ENCODE assay signal across 1 cellular context in the genomic region with DNA sequence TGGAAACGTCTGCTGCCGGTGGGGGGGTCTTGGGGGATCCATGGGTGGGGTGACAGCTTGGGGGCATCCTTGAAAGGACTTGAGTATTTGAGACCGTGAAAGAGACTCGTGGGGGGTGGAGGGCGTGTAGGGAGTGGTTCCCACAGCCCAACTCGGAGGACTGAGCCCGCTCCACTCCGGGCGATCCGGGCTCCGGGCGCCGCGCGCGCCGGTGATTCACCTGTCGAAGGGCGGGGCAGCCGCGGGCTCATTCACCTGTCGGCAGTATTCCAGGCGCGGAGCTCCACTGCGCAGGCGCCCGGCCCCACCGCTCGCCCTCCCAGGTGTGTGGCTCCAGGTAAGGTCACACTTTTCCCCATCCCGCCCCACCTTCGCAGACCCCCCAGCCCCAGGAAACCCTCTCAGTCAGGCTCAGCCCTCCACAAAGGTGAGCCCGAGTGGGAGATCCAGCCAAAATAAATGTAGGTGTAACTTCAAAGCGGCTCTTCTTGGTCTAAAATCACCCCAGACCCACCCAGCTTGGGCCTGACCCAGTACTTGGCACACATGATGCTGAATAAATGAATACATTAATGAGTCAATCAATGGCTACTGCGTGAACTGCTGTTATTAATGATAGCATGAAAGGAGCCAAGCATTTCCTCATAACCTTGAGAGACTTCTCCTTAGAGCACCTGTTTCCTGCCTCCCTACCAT.
TF ChIP-seq lines count a peak whose summit lies in the region.

No MANE protein-coding gene starts in this region.

TF ChIP-seq in HepG2, 621 proteins besides CTCF, POLR2A, EP300 and RAD21 (continues in another document):
- peak; percentile 15; the same call in 1 of the 2 replicates for TF ChIP-seq GABPB1 (CRISPR knock-in tag; IDR thresholded peaks at IDR 0.05)
- TF ChIP-seq MTF1 (CRISPR knock-in tag; IDR thresholded peaks at IDR 0.05): no peak
- TF ChIP-seq TIGD3 (CRISPR knock-in tag; IDR thresholded peaks at IDR 0.05; ENCODE audit: borderline replicate concordance): no peak
- TF ChIP-seq ZEB1 (IDR thresholded peaks at IDR 0.05; ENCODE audit: insufficient replicate concordance, low read depth): peak; percentile 97
- TF ChIP-seq FOXM1 (CRISPR knock-in tag; IDR thresholded peaks at IDR 0.05): no peak
- no peak for TF ChIP-seq ZNF281 (CRISPR knock-in tag; IDR thresholded peaks at IDR 0.05; ENCODE audit: borderline replicate concordance)
- TF ChIP-seq ZNF407 (CRISPR knock-in tag; IDR thresholded peaks at IDR 0.05; ENCODE audit: not compliant biosample characterization): no peak
- peak; percentile 81 for TF ChIP-seq FOSL2 (CRISPR knock-in tag; IDR thresholded peaks at IDR 0.05)
- no peak for TF ChIP-seq POLR2AphosphoS2 (IDR thresholded peaks at IDR 0.05; ENCODE audit: low read depth, low read length)
- no peak for TF ChIP-seq PRDM10 (CRISPR knock-in tag; IDR thresholded peaks at IDR 0.05; ENCODE audit: low read depth)
- TF ChIP-seq, protein P1, sequence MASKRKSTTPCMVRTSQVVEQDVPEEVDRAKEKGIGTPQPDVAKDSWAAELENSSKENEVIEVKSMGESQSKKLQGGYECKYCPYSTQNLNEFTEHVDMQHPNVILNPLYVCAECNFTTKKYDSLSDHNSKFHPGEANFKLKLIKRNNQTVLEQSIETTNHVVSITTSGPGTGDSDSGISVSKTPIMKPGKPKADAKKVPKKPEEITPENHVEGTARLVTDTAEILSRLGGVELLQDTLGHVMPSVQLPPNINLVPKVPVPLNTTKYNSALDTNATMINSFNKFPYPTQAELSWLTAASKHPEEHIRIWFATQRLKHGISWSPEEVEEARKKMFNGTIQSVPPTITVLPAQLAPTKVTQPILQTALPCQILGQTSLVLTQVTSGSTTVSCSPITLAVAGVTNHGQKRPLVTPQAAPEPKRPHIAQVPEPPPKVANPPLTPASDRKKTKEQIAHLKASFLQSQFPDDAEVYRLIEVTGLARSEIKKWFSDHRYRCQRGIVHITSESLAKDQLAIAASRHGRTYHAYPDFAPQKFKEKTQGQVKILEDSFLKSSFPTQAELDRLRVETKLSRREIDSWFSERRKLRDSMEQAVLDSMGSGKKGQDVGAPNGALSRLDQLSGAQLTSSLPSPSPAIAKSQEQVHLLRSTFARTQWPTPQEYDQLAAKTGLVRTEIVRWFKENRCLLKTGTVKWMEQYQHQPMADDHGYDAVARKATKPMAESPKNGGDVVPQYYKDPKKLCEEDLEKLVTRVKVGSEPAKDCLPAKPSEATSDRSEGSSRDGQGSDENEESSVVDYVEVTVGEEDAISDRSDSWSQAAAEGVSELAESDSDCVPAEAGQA (IDR thresholded peaks at IDR 0.05; ENCODE audit: low read depth): no peak
- TF ChIP-seq, protein P1 (CRISPR knock-in tag; IDR thresholded peaks at IDR 0.05; ENCODE audit: borderline replicate concordance): no peak
- TF ChIP-seq MIER3 (CRISPR knock-in tag; IDR thresholded peaks at IDR 0.05; ENCODE audit: borderline replicate concordance): no peak
- TF ChIP-seq ZNF333 (CRISPR knock-in tag; IDR thresholded peaks at IDR 0.05; ENCODE audit: borderline replicate concordance): no peak
- TF ChIP-seq, protein P2, sequence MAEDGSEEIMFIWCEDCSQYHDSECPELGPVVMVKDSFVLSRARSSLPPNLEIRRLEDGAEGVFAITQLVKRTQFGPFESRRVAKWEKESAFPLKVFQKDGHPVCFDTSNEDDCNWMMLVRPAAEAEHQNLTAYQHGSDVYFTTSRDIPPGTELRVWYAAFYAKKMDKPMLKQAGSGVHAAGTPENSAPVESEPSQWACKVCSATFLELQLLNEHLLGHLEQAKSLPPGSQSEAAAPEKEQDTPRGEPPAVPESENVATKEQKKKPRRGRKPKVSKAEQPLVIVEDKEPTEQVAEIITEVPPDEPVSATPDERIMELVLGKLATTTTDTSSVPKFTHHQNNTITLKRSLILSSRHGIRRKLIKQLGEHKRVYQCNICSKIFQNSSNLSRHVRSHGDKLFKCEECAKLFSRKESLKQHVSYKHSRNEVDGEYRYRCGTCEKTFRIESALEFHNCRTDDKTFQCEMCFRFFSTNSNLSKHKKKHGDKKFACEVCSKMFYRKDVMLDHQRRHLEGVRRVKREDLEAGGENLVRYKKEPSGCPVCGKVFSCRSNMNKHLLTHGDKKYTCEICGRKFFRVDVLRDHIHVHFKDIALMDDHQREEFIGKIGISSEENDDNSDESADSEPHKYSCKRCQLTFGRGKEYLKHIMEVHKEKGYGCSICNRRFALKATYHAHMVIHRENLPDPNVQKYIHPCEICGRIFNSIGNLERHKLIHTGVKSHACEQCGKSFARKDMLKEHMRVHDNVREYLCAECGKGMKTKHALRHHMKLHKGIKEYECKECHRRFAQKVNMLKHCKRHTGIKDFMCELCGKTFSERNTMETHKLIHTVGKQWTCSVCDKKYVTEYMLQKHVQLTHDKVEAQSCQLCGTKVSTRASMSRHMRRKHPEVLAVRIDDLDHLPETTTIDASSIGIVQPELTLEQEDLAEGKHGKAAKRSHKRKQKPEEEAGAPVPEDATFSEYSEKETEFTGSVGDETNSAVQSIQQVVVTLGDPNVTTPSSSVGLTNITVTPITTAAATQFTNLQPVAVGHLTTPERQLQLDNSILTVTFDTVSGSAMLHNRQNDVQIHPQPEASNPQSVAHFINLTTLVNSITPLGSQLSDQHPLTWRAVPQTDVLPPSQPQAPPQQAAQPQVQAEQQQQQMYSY (CRISPR knock-in tag; IDR thresholded peaks at IDR 0.05): peak; percentile 97
